7 cellular contexts compared by ENCODE assay signal in genomic region chr11:106828976-106829375, GRCh38.
"Had no signal": no experiment of that assay in that cellular context is flagged by ENCODE, and none has a peak within 500 bp of the region (broad histone marks: within the 10 kb centered on the region; RNA-seq: fewer than 3 reads in every experiment).

No MANE protein-coding gene starts in this region.

- H3K4me1 Mint-ChIP-seq: GM23338, H9 had no signal

- H3K9me3 Mint-ChIP-seq: GM23338, H9 had no signal

- DNase-seq: H9, HCEC 1CT, IMR-90 had no signal

- H3K4me3 ChIP-seq: GM23338 had no signal

- H3K4me2 ChIP-seq: GM23338 had no signal

- FAIRE-seq: H1, H54, HTR-8/SVneo had no signal

- H3K4me3 Mint-ChIP-seq: GM23338, H9 had no signal

- H2AFZ ChIP-seq: GM23338 had no signal

- H3K27ac Mint-ChIP-seq: GM23338, H9 had no signal
